ENCODE assay signal across 13 cellular contexts in the genomic region with DNA sequence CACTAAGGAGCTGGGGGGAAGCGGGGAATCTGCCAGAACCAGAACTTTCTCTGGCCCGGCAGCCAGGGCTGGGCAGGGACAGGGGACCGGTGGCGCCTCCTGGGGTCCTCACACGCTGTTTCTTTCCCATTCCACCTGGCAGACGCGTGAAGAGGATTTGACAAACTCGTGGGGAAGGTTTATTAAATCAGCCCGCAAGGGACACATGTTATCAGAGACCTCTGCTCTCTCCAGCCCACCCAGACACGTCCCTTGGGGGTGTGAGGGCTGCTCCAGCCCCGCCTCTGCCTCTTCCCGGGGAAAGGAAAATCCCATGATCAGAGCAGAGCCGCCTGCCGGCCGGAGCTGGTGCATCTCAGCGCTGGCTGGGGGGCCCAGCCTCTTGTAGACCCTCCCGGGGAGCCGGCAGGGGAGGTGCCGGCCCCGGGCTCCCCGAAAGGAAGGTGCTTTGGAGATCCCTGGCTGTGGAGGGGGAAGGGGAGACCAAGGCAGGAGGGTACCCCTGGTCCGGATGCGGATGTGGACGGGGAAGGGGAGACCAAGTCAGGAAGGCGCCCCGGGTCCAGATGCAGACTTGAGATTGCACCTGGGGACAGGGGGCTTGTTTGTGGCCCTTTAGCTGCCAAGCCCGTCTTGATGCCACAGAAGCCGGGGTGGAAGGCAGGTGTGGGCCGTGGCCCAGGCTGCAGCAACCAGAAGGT.
DNase-seq lines count a peak whose midpoint lies in the region; ATAC-seq, FAIRE-seq and TF ChIP-seq lines count a peak whose summit lies in the region.
"Had no signal": no experiment of that assay in that cellular context is flagged by ENCODE, and none has a peak within 500 bp of the region (broad histone marks: within the 10 kb centered on the region; RNA-seq: fewer than 3 reads in every experiment).

No MANE protein-coding gene starts in this region.

- H3K36me3 Mint-ChIP-seq in CD14-positive monocyte = peaks cover 7 to 9% of the 10 kb centered on the region in 2 donors

- 83% methylated on average over 28 of the region's 29 CpGs; no CpG with 5 or more reads in 1 of the 2 experiments for WGBS in H1 (ENCODE audit: extremely low coverage in 1 of 2, insufficient coverage in 1 of 2, insufficient read length in 1 of 2, insufficient replicate concordance in 2 of 2, low coverage in 1 of 2, low lambda C conversion rate in 2 of 2, missing lambda C conversion rate in 1 of 2), 2 experiments
- 58% methylated on average over 29 of the region's 29 CpGs for WGBS in prostate gland

- H2AK5ac ChIP-seq in H1 (ENCODE audit: low read depth, low read length) = no peak overlapping the region

- H2BK5ac ChIP-seq in H1 (ENCODE audit: low read depth, low read length) = no peak overlapping the region

- DNase-seq in CD14-positive monocyte (ENCODE audit: low spot score) (no peak), NCI-H2171 treated with DMSO at 0.1 percent for 48 hours (lab: John Stamatoyannopoulos, UW) (peak; percentile 63), H1 (ENCODE audit: low read depth in 1 of 2, low spot score in 2 of 2) (no peak), osteoblast (ENCODE audit: insufficient read length, low spot score, missing footprints) (peak; percentile 94), prostate gland (ENCODE audit: low spot score) (no peak), DMS153 (lab: John Stamatoyannopoulos, UW) (no peak), MV-4-11 (lab: John Stamatoyannopoulos, UW) (no peak), left lung (no peak)
- DNase-seq: hippocampal formation; stimulated activated CD4-positive, alpha-beta T cell treated with anti-CD3 and anti-CD28 coated beads, Interleukin-2, amount 100 ng/mL, for 48 hours had no signal

- intact Hi-C loops in CD14-positive monocyte (cut with micrococcal nuclease) = no loop called here
- intact Hi-C loops in prostate gland (cut with DNase I) = no loop called here
- intact Hi-C loops in left lung (cut with DNase I) = no loop called here

- no peak overlapping the region for H3K4me2 ChIP-seq in H1 (ENCODE audit: insufficient read depth in 1 of 2, low read depth in 2 of 2, low read length in 2 of 2)
- H3K4me2 ChIP-seq in osteoblast (ENCODE audit: insufficient read depth, low read length) = no peak overlapping the region

- no peak overlapping the region for H3K14ac ChIP-seq in H1 (ENCODE audit: insufficient read length)

- POLR2A ChIA-PET in H1 (lab: Charles Lee; ENCODE audit: partially characterized antibody) = no interaction called here

- H4K20me1 ChIP-seq in H1 (replicated peaks in 1 of 2; ENCODE audit: control insufficient read depth in 1 of 2, insufficient read depth in 2 of 2, low read length in 2 of 2) (peaks cover 0 to 4% of the 10 kb centered on the region in 2 experiments), osteoblast (ENCODE audit: insufficient read depth, low read length) (no peaks in the 10 kb centered on the region)

- H3K4me1 Mint-ChIP-seq in CD14-positive monocyte = peaks cover 7% of the 10 kb centered on the region

- FAIRE-seq in H1 (lab: Jason Lieb, UNC) = no peak

- no peak overlapping the region for H3K56ac ChIP-seq in H1 (replicated peaks; ENCODE audit: insufficient read length, low read depth, low read length)

- H3K18ac ChIP-seq in H1 (ENCODE audit: extremely low read depth, low read length) = no peak overlapping the region

- H3K4me1 ChIP-seq in H1 (replicated peaks in 1 of 4; ENCODE audit: control insufficient read depth in 3 of 4, insufficient read depth in 4 of 4, low read length in 3 of 4) (peaks cover 0 to 1% (median 0%) of the 10 kb centered on the region in 4 experiments; a peak in 1 of 7 replicates), osteoblast (ENCODE audit: insufficient read depth, low read length) (no peaks in the 10 kb centered on the region), prostate gland (replicated peaks) (peaks cover 9% of the 10 kb centered on the region), left lung (peaks cover 0 to 4% of the 10 kb centered on the region in 2 donors)
- H3K4me1 ChIP-seq: body of pancreas had no signal

- H3K36me3 ChIP-seq in H1 (ENCODE audit: control insufficient read depth in 2 of 4, insufficient read depth in 4 of 4, low read length in 3 of 4) = no peaks in the 10 kb centered on the region
- no peaks in the 10 kb centered on the region for H3K36me3 ChIP-seq in osteoblast (ENCODE audit: insufficient read depth, low read length)
- no peaks in the 10 kb centered on the region for H3K36me3 ChIP-seq in prostate gland
- H3K36me3 ChIP-seq in left lung = peaks cover 0 to 22% of the 10 kb centered on the region in 2 donors

- TF ChIP-seq EP300 in H1 (IDR thresholded peaks at IDR 0.05; ENCODE audit: borderline replicate concordance in 1 of 2, low read depth in 2 of 2, low read length in 2 of 2) = no peak

- H2AFZ ChIP-seq in H1 (ENCODE audit: low read length) = no peak overlapping the region
- H2AFZ ChIP-seq in osteoblast (ENCODE audit: low read length) = no peak overlapping the region

- no peak overlapping the region for H2BK12ac ChIP-seq in H1 (ENCODE audit: low read depth, low read length)

- no peak for ATAC-seq in left lung
- ATAC-seq: body of pancreas had no signal

- no peak overlapping the region for H2BK15ac ChIP-seq in H1 (ENCODE audit: low read length)

- TF ChIP-seq CTCF in CD14-positive monocyte (IDR thresholded peaks at IDR 0.05) (peak; percentile 8), H1 (IDR thresholded peaks at IDR 0.05; ENCODE audit: control extremely low read depth in 1 of 3, insufficient read depth in 1 of 3, low read depth in 1 of 3, low read length in 3 of 3) (no peak), osteoblast (IDR thresholded peaks at IDR 0.05; ENCODE audit: extremely low read depth, low read depth, low read length) (no peak), prostate gland (IDR thresholded peaks at IDR 0.05) (no peak), left lung (IDR thresholded peaks at IDR 0.05) (no peak)

- H3K27ac ChIP-seq in H1 (ENCODE audit: low read depth, low read length) = no peak overlapping the region
- H3K27ac ChIP-seq in osteoblast (ENCODE audit: low read depth, low read length) = no peak overlapping the region
- H3K27ac ChIP-seq in prostate gland = no peak overlapping the region
- no peak overlapping the region for H3K27ac ChIP-seq in left lung
- H3K27ac ChIP-seq: body of pancreas had no signal

- H3K9me3 ChIP-seq in H1 (ENCODE audit: insufficient read depth in 2 of 2, low read depth in 1 of 2, low read length in 1 of 2) = no peaks in the 10 kb centered on the region
- H3K9me3 ChIP-seq in osteoblast (ENCODE audit: low read depth, low read length) = no peaks in the 10 kb centered on the region
- H3K9me3 ChIP-seq in prostate gland = no peaks in the 10 kb centered on the region
- no peaks in the 10 kb centered on the region for H3K9me3 ChIP-seq in left lung
- H3K9me3 ChIP-seq: body of pancreas had no signal

- no peak overlapping the region for H3K23ac ChIP-seq in H1 (ENCODE audit: insufficient read length)

- no peak overlapping the region for H4K8ac ChIP-seq in H1 (ENCODE audit: extremely low read depth, insufficient read depth, low read length)

- H2BK120ac ChIP-seq in H1 (replicated peaks; ENCODE audit: low read depth, low read length) = no peak overlapping the region

- H3K9me3 Mint-ChIP-seq in CD14-positive monocyte = peaks cover 0 to 3% (median 0%) of the 10 kb centered on the region in 7 donors
- H3K9me3 Mint-ChIP-seq: activated T-helper 1 cell treated with anti-CD3 and anti-CD28 coated beads, Interleukin-12 subunit alpha, Interleukin-12 subunit beta, Interleukin-2, Interleukin-4 antibody, amounts not matched to agents 30 ng/mL and 10 ng/mL and 1 ng/mL, durations not matched to agents 14 hours and 24 hours and 36 hours; stimulated activated naive CD8-positive, alpha-beta T cell treated with anti-CD3 and anti-CD28 coated beads, Interleukin-15, Interleukin-2, amounts not matched to agents 100 ng/mL and 50 ng/mL, for 24 hours had no signal

- H3K9ac ChIP-seq in H1 (replicated peaks in 1 of 4; ENCODE audit: extremely low read depth in 1 of 4, low read depth in 3 of 4, low read length in 3 of 4) = no peak overlapping the region

- H4K5ac ChIP-seq in H1 (ENCODE audit: insufficient read length, low read depth, low read length) = no peak overlapping the region

- H3K79me2 ChIP-seq in H1 (ENCODE audit: control insufficient read depth in 1 of 2, insufficient read depth in 2 of 2, low read length in 2 of 2) (no peaks in the 10 kb centered on the region), osteoblast (ENCODE audit: insufficient read depth, low read length) (no peaks in the 10 kb centered on the region)

- H4K91ac ChIP-seq in H1 (replicated peaks; ENCODE audit: insufficient read length, low read length) = no peak overlapping the region

- H3K4ac ChIP-seq in H1 (replicated peaks; ENCODE audit: insufficient read length, low read depth, low read length) = no peak overlapping the region

- no peak overlapping the region for H3K4me3 ChIP-seq in H1 (ENCODE audit: extremely low read depth in 1 of 4, insufficient read depth in 2 of 4, low read depth in 3 of 4, low read length in 4 of 4)
- no peak overlapping the region for H3K4me3 ChIP-seq in osteoblast (ENCODE audit: insufficient read depth, low read length)
- H3K4me3 ChIP-seq in prostate gland = no peak overlapping the region
- H3K4me3 ChIP-seq in left lung = no peak overlapping the region
- H3K4me3 ChIP-seq: body of pancreas had no signal

- H2BK20ac ChIP-seq in H1 (ENCODE audit: low read length) = no peak overlapping the region

- CTCF ChIA-PET in H1 (lab: Charles Lee; ENCODE audit: partially characterized antibody) = interaction anchor here (0.5 to 2.0 kb wide), 10 partner anchors 9 to 800 kb away, joined by 3 to 5 read pairs (median 3); no protein-coding TSS in a partner anchor

- H3K27me3 Mint-ChIP-seq in CD14-positive monocyte (ENCODE audit: low read depth in 3 of 3) = peaks cover 0 to 6% (median 4%) of the 10 kb centered on the region in 3 donors
- H3K27me3 Mint-ChIP-seq: stimulated activated naive CD8-positive, alpha-beta T cell treated with anti-CD3 and anti-CD28 coated beads, Interleukin-15, Interleukin-2, amounts not matched to agents 100 ng/mL and 50 ng/mL, for 24 hours had no signal

- no peak for TF ChIP-seq RAD21 in H1 (IDR thresholded peaks at IDR 0.05 in 1 of 2, conservative IDR thresholded peaks at IDR 0.05 in 1 of 2; ENCODE audit: low read depth in 2 of 2, low read length in 2 of 2)

- H3K4me3 Mint-ChIP-seq in CD14-positive monocyte = no peak overlapping the region
- H3K4me3 Mint-ChIP-seq: activated T-helper 1 cell treated with anti-CD3 and anti-CD28 coated beads, Interleukin-12 subunit alpha, Interleukin-12 subunit beta, Interleukin-2, Interleukin-4 antibody, amounts not matched to agents 30 ng/mL and 10 ng/mL and 1 ng/mL, durations not matched to agents 14 hours and 24 hours and 36 hours; stimulated activated naive CD8-positive, alpha-beta T cell treated with anti-CD3 and anti-CD28 coated beads, Interleukin-15, Interleukin-2, amounts not matched to agents 100 ng/mL and 50 ng/mL, for 24 hours had no signal

- H3K27me3 ChIP-seq in H1 (replicated peaks in 1 of 4; ENCODE audit: control insufficient read depth in 3 of 4, extremely low read depth in 1 of 4, insufficient read depth in 3 of 4, low read length in 3 of 4) (no peaks in the 10 kb centered on the region), osteoblast (ENCODE audit: insufficient read depth, low read length) (no peaks in the 10 kb centered on the region), prostate gland (replicated peaks; ENCODE audit: insufficient read depth) (no peaks in the 10 kb centered on the region), left lung (peaks cover 0 to 4% of the 10 kb centered on the region in 2 donors)
- H3K27me3 ChIP-seq: body of pancreas had no signal

- no peaks in the 10 kb centered on the region for H3K23me2 ChIP-seq in H1 (ENCODE audit: low read depth, low read length)

- H3K79me1 ChIP-seq in H1 (ENCODE audit: low read depth, low read length) = no peaks in the 10 kb centered on the region

- no peak for TF ChIP-seq POLR2A in H1 (IDR thresholded peaks at IDR 0.05; ENCODE audit: control extremely low read depth in 1 of 2, low read depth in 2 of 2, low read length in 2 of 2)
- TF ChIP-seq POLR2A in prostate gland (IDR thresholded peaks at IDR 0.05) = no peak

- H3K27ac Mint-ChIP-seq in CD14-positive monocyte = no peak overlapping the region
- H3K27ac Mint-ChIP-seq: activated T-helper 1 cell treated with anti-CD3 and anti-CD28 coated beads, Interleukin-12 subunit alpha, Interleukin-12 subunit beta, Interleukin-2, Interleukin-4 antibody, amounts not matched to agents 30 ng/mL and 10 ng/mL and 1 ng/mL, durations not matched to agents 14 hours and 24 hours and 36 hours; stimulated activated naive CD8-positive, alpha-beta T cell treated with anti-CD3 and anti-CD28 coated beads, Interleukin-15, Interleukin-2, amounts not matched to agents 100 ng/mL and 50 ng/mL, for 24 hours had no signal

Comparison
In these comparisons a context has a peak if more than half of its experiments do, and no peak if none do; other contexts are left out.
1. DNase-seq: peak in NCI-H2171 treated with DMSO at 0.1 percent for 48 hours (single experiment) and osteoblast (single experiment); none in CD14-positive monocyte (single experiment), H1 (0 of 2), prostate gland (single experiment), DMS153 (single experiment), MV-4-11 (single experiment) and left lung (0 of 2).